Comparison of ENCODE assay signal across 12 cellular contexts in the genomic region with DNA sequence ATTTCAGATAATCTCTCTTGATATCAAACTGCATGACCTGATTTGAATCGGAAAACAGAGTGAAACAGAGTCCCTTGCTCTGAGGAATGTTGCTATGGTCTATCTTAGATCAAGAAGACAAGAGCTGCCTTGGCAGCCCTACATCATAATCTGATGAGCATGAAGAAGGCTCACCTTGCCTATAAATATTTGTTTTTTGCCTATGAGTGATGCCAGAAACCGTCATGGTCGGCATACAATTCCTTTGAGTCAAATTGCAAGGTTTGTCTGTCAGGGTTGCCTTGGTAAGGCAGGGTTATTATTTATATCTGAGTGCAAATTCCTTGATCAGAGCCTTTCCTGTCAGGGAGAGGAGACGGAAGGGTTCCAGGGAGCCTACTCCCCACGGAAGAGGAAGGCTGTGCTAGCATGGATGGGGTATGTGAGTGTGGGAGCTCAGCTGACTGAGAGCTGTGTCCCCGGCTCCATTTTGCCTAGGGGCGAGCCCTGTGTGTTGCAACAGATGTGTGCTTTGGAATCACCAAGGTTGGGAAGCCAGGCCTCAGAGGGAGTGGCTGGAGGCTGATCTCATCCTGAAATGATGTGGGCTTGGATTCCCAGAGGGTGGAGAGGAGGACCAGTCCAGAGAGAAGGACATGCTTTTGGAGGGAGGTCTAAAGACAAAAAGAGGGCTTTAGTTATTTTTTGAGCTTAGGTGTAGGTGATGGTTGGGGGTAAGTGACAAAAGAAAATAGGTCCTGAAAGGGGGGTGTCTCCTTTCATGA. TPM values are rescaled to one million over a fixed set of nuclear protein-coding genes. Genes with fewer than 3 reads are reported as not detected.
DNase-seq lines count a peak whose midpoint lies in the region; TF ChIP-seq lines count a peak whose summit lies in the region.
"Had no signal": no experiment of that assay in that cellular context is flagged by ENCODE, and none has a peak within 500 bp of the region (broad histone marks: within the 10 kb centered on the region; RNA-seq: fewer than 3 reads in every experiment).

No MANE protein-coding gene starts in this region.

- H3K27me3 ChIP-seq in mammary epithelial cell (ENCODE audit: insufficient read depth, low read length) (no peaks in the 10 kb centered on the region), hepatocyte (no peaks in the 10 kb centered on the region), suprapubic skin (no peaks in the 10 kb centered on the region)

- TSS peak; percentile 72 for BruUV-seq in mammary epithelial cell (replicated peaks; lab: Mats Ljungman, UMichigan)

- intact Hi-C loops in mammary epithelial cell (cut with micrococcal nuclease): loop anchor here (1.0 to 5.0 kb wide), 2 partner anchors 65 to 85 kb away; no protein-coding TSS in a partner anchor

- in situ Hi-C loops in mammary epithelial cell (cut with MboI; ENCODE audit: low sequenced_read_pairs in 2 of 2): loop anchor here (25.0 kb wide), 1 partner anchor 490 kb away; no protein-coding TSS in a partner anchor

- CTCF ChIA-PET in mammary epithelial cell (lab: Charles Lee; ENCODE audit: low non-redundant PET): interaction anchor here (1.0 kb wide), 1 partner anchor 256 kb away, joined by 7 read pairs; no protein-coding TSS in a partner anchor

- H3K36me3 ChIP-seq in mammary epithelial cell (ENCODE audit: insufficient read depth, low read length) (no peaks in the 10 kb centered on the region), hepatocyte (replicated peaks; ENCODE audit: insufficient read depth, low read depth) (no peaks in the 10 kb centered on the region), suprapubic skin (no peaks in the 10 kb centered on the region)

- H3K9me3 ChIP-seq in mammary epithelial cell (replicated peaks; ENCODE audit: insufficient read depth, low read length) (no peaks in the 10 kb centered on the region), hepatocyte (ENCODE audit: low read depth) (no peaks in the 10 kb centered on the region), suprapubic skin (no peaks in the 10 kb centered on the region)

- H3K9me2 ChIP-seq in hepatocyte (replicated peaks; ENCODE audit: insufficient read depth): no peaks in the 10 kb centered on the region

- no peaks in the 10 kb centered on the region for H3K79me2 ChIP-seq in mammary epithelial cell (ENCODE audit: insufficient read depth, low read length)
- no peaks in the 10 kb centered on the region for H3K79me2 ChIP-seq in hepatocyte

- dilution Hi-C loops in mammary epithelial cell (cut with HindIII; ENCODE audit: low sequenced_read_pairs): loop anchor here (5.0 kb wide), 1 partner anchor 245 kb away; no protein-coding TSS in a partner anchor

- no peaks in the 10 kb centered on the region for H4K20me1 ChIP-seq in mammary epithelial cell (ENCODE audit: insufficient read depth, low read length)
- H4K20me1 ChIP-seq in hepatocyte (ENCODE audit: insufficient read depth, poor library complexity, severe bottlenecking): no peaks in the 10 kb centered on the region

- H3K27ac ChIP-seq in mammary epithelial cell (ENCODE audit: insufficient read depth, low read depth, low read length): peak overlapping the region; percentile 82
- H3K27ac ChIP-seq in hepatocyte: peak overlapping the region; percentile 61
- H3K27ac ChIP-seq in suprapubic skin: peak overlapping the region; percentile 78
- H3K27ac ChIP-seq in substantia nigra (ENCODE audit: low read depth, low read length, poor library complexity, severe bottlenecking): no peak overlapping the region

- no peak for TF ChIP-seq EP300 in suprapubic skin (IDR thresholded peaks at IDR 0.05)

- H3K4me3 ChIP-seq in mammary epithelial cell (replicated peaks in 1 of 3; ENCODE audit: insufficient read depth in 1 of 3, low read depth in 2 of 3, low read length in 3 of 3) (no peak overlapping the region), hepatocyte (no peak overlapping the region), suprapubic skin (no peak overlapping the region)

- H3K4me1 ChIP-seq in mammary epithelial cell (ENCODE audit: insufficient read depth, low read length): peaks cover 26% of the 10 kb centered on the region
- H3K4me1 ChIP-seq in hepatocyte (ENCODE audit: insufficient read depth): no peaks in the 10 kb centered on the region
- peaks cover 22% of the 10 kb centered on the region for H3K4me1 ChIP-seq in suprapubic skin

- DNase-seq in NCI-H748 (lab: John Stamatoyannopoulos, UW; ENCODE audit: unreplicated experiment): peak; percentile 18
- no peak for DNase-seq in NCI-H748 treated with DMSO at 0.1 percent for 48 hours (lab: John Stamatoyannopoulos, UW)
- peak; percentile 79 for DNase-seq in mammary epithelial cell
- peak; percentile 35 for DNase-seq in hepatocyte (ENCODE audit: low spot score)
- DNase-seq in suprapubic skin (ENCODE audit: low spot score in 2 of 2): peak in 1 of 2 donors; percentile 79
- DNase-seq in substantia nigra (lab: John Stamatoyannopoulos, UW): no peak
- no peak for DNase-seq in NCI-H1105 treated with DMSO at 0.1 percent for 48 hours (lab: John Stamatoyannopoulos, UW)
- no peak for DNase-seq in stimulated activated naive CD4-positive, alpha-beta T cell treated with Interleukin-2 at 50 U/mL for 16 hours (lab: John Stamatoyannopoulos, UW)
- DNase-seq: 8988T; activated gamma-delta T cell treated with Interleukin-2 at 50 U/mL for 16 hours; effector memory CD8-positive, alpha-beta T cell; NCI-H1092 had no signal

- TF ChIP-seq CTCF in mammary epithelial cell (conservative IDR thresholded peaks at IDR 0.05 in 1 of 2, IDR thresholded peaks at IDR 0.05 in 1 of 2; ENCODE audit: extremely low read depth in 1 of 2, insufficient read depth in 1 of 2, low read depth in 1 of 2, low read length in 2 of 2) (no peak), hepatocyte (IDR thresholded peaks at IDR 0.05; ENCODE audit: poor library complexity) (no peak), suprapubic skin (IDR thresholded peaks at IDR 0.05) (no peak)

- 15% methylated on average over 7 of the region's 7 CpGs for WGBS in mammary epithelial cell (ENCODE audit: low coverage, missing lambda C conversion rate)
- WGBS in hepatocyte (ENCODE audit: low lambda C conversion rate, missing lambda C conversion rate): 58% methylated on average over 7 of the region's 7 CpGs
- WGBS in suprapubic skin: 30% methylated on average over 7 of the region's 7 CpGs

- H2AFZ ChIP-seq in mammary epithelial cell (ENCODE audit: low read depth, low read length) (peak overlapping the region; percentile 78), hepatocyte (no peak overlapping the region)

- H3K4me2 ChIP-seq in mammary epithelial cell (ENCODE audit: insufficient read depth, low read depth, low read length): peak overlapping the region; percentile 39
- H3K4me2 ChIP-seq in hepatocyte: no peak overlapping the region

- no peak for TF ChIP-seq POLR2A in suprapubic skin (IDR thresholded peaks at IDR 0.05)

- H3K9ac ChIP-seq in mammary epithelial cell (ENCODE audit: insufficient read depth, low read length): peak overlapping the region; percentile 10

RNA-seq across cellular contexts. Expression of gene RTL9, which starts 43.6 kb away (rescaled TPM):
- under 1 TPM in 1 of 2 donors, not detected in 1; 0.26 TPM for total RNA-seq in mammary epithelial cell
- 0.02 TPM for polyA plus RNA-seq in mammary epithelial cell
- not detected for polyA minus RNA-seq in mammary epithelial cell
- total RNA-seq in hepatocyte: 2.7 and 2.9 TPM in 2 replicates
- 0.65 and 1.3 TPM in 2 replicates for polyA plus RNA-seq in hepatocyte
- under 1 TPM in 1 of 4 donors, not detected in 3; 0.16 TPM for total RNA-seq in suprapubic skin

Comparison
In these comparisons a context has a peak if more than half of its experiments do, and no peak if none do; other contexts are left out.
1. DNase-seq: peak in NCI-H748 (single experiment), mammary epithelial cell (single experiment) and hepatocyte (single experiment); none in NCI-H748 treated with DMSO at 0.1 percent for 48 hours (single experiment), substantia nigra (0 of 49), NCI-H1105 treated with DMSO at 0.1 percent for 48 hours (single experiment) and stimulated activated naive CD4-positive, alpha-beta T cell treated with Interleukin-2 at 50 U/mL for 16 hours (single experiment).